In genomic region chr16:4718466-4718865, GRCh38 we compare ENCODE assay signal across 21 cellular contexts. TPM values are rescaled to one million over a fixed set of nuclear protein-coding genes. Genes with fewer than 3 reads are reported as not detected.
DNase-seq lines count a peak whose midpoint lies in the region; ATAC-seq and TF ChIP-seq lines count a peak whose summit lies in the region.
"Had no signal": no experiment of that assay in that cellular context is flagged by ENCODE, and none has a peak within 500 bp of the region (broad histone marks: within the 10 kb centered on the region; RNA-seq: fewer than 3 reads in every experiment).

No MANE protein-coding gene starts in this region.

- peak overlapping the region; percentile 87 for H3K27ac Mint-ChIP-seq in GM23338
- H3K27ac Mint-ChIP-seq in activated T-helper 17 cell treated with anti-CD3 and anti-CD28 coated beads, Interleukin-2, amount 50 U/mL, for 72 hours: peak overlapping the region; percentile 19

- H3K9me2 ChIP-seq in GM23338 (ENCODE audit: insufficient read depth) (no peaks in the 10 kb centered on the region), Karpas-422 (replicated peaks; ENCODE audit: insufficient read depth, low read length) (no peaks in the 10 kb centered on the region)

- no peaks in the 10 kb centered on the region for H3K9me3 Mint-ChIP-seq in GM23338
- H3K9me3 Mint-ChIP-seq in activated T-helper 17 cell treated with anti-CD3 and anti-CD28 coated beads, Interleukin-2, amount 50 U/mL, for 72 hours: no peaks in the 10 kb centered on the region

- TF ChIP-seq CTCF in GM23338 (conservative IDR thresholded peaks at IDR 0.05; ENCODE audit: low read depth in 2 of 2): no peak

- DNase-seq in GM23338 (ENCODE audit: low spot score) (peak; percentile 38), Karpas-422 (no peak), myocyte (ENCODE audit: low read depth) (peak; percentile 38), DMS79 treated with DMSO at 0.1 percent for 48 hours (lab: John Stamatoyannopoulos, UW) (no peak), GM19238 (ENCODE audit: insufficient read length, low spot score) (no peak)
- DNase-seq: DMS 273 treated with DMSO at 0.1 percent for 48 hours; GDM1; GM23248; NCI-H1105; NCI-H2081 treated with DMSO at 0.1 percent for 48 hours; NCI-H510A; NCI-H748 treated with DMSO at 0.1 percent for 48 hours; NK-92 treated with Interleukin-12 subunit alpha and Interleukin-12 subunit beta, amount 100 ng/mL, for 24 hours; T-helper 1 cell had no signal

- H3K4me1 Mint-ChIP-seq in GM23338: peaks cover 36% of the 10 kb centered on the region
- H3K4me1 Mint-ChIP-seq in activated T-helper 17 cell treated with anti-CD3 and anti-CD28 coated beads, Interleukin-2, amount 50 U/mL, for 72 hours: no peaks in the 10 kb centered on the region

- no peak overlapping the region for H3K4me3 ChIP-seq in GM23338
- no peak overlapping the region; the same call in 1 of the 2 replicates for H3K4me3 ChIP-seq in Karpas-422 (ENCODE audit: low read length)
- H3K4me3 ChIP-seq: GM23248, K562 had no signal

- H3K27me3 ChIP-seq in GM23338 (ENCODE audit: insufficient read depth) (no peaks in the 10 kb centered on the region), Karpas-422 (ENCODE audit: low read length) (no peaks in the 10 kb centered on the region)

- H3F3A ChIP-seq in GM23338 (replicated peaks; ENCODE audit: low read depth): peaks cover 9% of the 10 kb centered on the region

- H3K36me3 ChIP-seq in GM23338 (ENCODE audit: insufficient read depth) (no peaks in the 10 kb centered on the region; the same call in 1 of the 2 replicates), Karpas-422 (ENCODE audit: insufficient read depth, low read length) (no peaks in the 10 kb centered on the region)

- H3K27ac ChIP-seq in GM23338 (ENCODE audit: low read depth): peak overlapping the region; percentile 87
- H3K27ac ChIP-seq in Karpas-422 (ENCODE audit: low read length): peak overlapping the region; percentile 69
- H3K27ac ChIP-seq: C4-2B, GM23248, HL-60 had no signal

- H3K79me2 ChIP-seq in GM23338 (replicated peaks; ENCODE audit: insufficient read depth): peaks cover 5% of the 10 kb centered on the region
- 0 out of 2 replicates have a peak, but pooled peaks cover 6% of the 10 kb centered on the region for H3K79me2 ChIP-seq in Karpas-422 (ENCODE audit: low read length)

- no peak overlapping the region for H2AFZ ChIP-seq in GM23338
- H2AFZ ChIP-seq in Karpas-422 (ENCODE audit: low read length): no peak overlapping the region
- H2AFZ ChIP-seq: GM23248 had no signal

- peaks cover 6% of the 10 kb centered on the region for H3K27me3 Mint-ChIP-seq in GM23338 (ENCODE audit: insufficient read depth, low read depth, poor library complexity)
- H3K27me3 Mint-ChIP-seq in activated T-helper 17 cell treated with anti-CD3 and anti-CD28 coated beads, Interleukin-2, amount 50 U/mL, for 72 hours: no peaks in the 10 kb centered on the region

- peaks cover 26% of the 10 kb centered on the region for H3K4me1 ChIP-seq in GM23338 (ENCODE audit: insufficient read depth)
- peaks cover 14% of the 10 kb centered on the region for H3K4me1 ChIP-seq in Karpas-422 (ENCODE audit: low read length)

- no peak overlapping the region for H3K4me3 Mint-ChIP-seq in GM23338
- no peak overlapping the region for H3K4me3 Mint-ChIP-seq in activated T-helper 17 cell treated with anti-CD3 and anti-CD28 coated beads, Interleukin-2, amount 50 U/mL, for 72 hours

- H3K36me3 Mint-ChIP-seq in GM23338 (ENCODE audit: low read depth): peaks cover 35% of the 10 kb centered on the region; the same call in 2 of the 3 replicates
- H3K36me3 Mint-ChIP-seq in activated T-helper 17 cell treated with anti-CD3 and anti-CD28 coated beads, Interleukin-2, amount 50 U/mL, for 72 hours (ENCODE audit: low read depth): peaks cover 43% of the 10 kb centered on the region

- ATAC-seq in GM23338: no peak; the same call in 2 of the 3 replicates
- no peak for ATAC-seq in activated T-helper 17 cell treated with anti-CD3 and anti-CD28 coated beads, Interleukin-2, amount 50 U/mL, for 72 hours (replicated peaks)
- ATAC-seq in HG02981 (IDR thresholded peaks at IDR 0.05; ENCODE audit: unreplicated experiment): no peak
- ATAC-seq in GM21737 (IDR thresholded peaks at IDR 0.05; ENCODE audit: unreplicated experiment): no peak
- ATAC-seq: K562 had no signal

- H3K9ac ChIP-seq in Karpas-422 (ENCODE audit: low read length): no peak overlapping the region
- H3K9ac ChIP-seq: GM23248 had no signal

- H3K4me2 ChIP-seq in GM23338 (peak overlapping the region; percentile 58), Karpas-422 (ENCODE audit: low read depth, low read length, poor library complexity, severe bottlenecking) (peak overlapping the region; percentile 40)

- no peaks in the 10 kb centered on the region for H3K9me3 ChIP-seq in Karpas-422 (ENCODE audit: low read length)

- no peaks in the 10 kb centered on the region for H4K20me1 ChIP-seq in GM23338 (replicated peaks; ENCODE audit: insufficient read depth)
- no peaks in the 10 kb centered on the region for H4K20me1 ChIP-seq in Karpas-422 (ENCODE audit: insufficient read depth, low read depth, low read length)

RNA-seq across cellular contexts. Expression of gene ANKS3, which starts 15.6 kb away (rescaled TPM):
- total RNA-seq in GM23338 (2014; rRNA removed; shearing (Covaris generic)): 19.1 and 24.9 TPM in 2 replicates
- polyA plus RNA-seq in GM23338 (2016; fragmentation: Nextera tagmentation; extraction: Ambion mirVana): 17.9 and 22.5 TPM in 2 replicates
- total RNA-seq in Karpas-422 (2014; rRNA removed; shearing (Covaris generic); ENCODE audit: low replicate concordance): 6.4 and 16.8 TPM in 2 replicates
- total RNA-seq in activated T-helper 17 cell treated with anti-CD3 and anti-CD28 coated beads, Interleukin-2, amount 50 U/mL, for 72 hours: 10 to 100 TPM; 14.0 to 15.7 TPM
- 16.8 and 18.0 TPM in 2 replicates for total RNA-seq in myocyte
- polyA plus RNA-seq in myocyte (2012): 19.0 TPM

RNA-seq across cellular contexts. Expression of gene DNAAF8, which starts 15.9 kb away (rescaled TPM):
- total RNA-seq in GM23338 (2014; rRNA removed; shearing (Covaris generic)): 1.3 TPM in 1 of 2 replicates, not detected in the other
- polyA plus RNA-seq in GM23338 (2016; fragmentation: Nextera tagmentation; extraction: Ambion mirVana): 0.34 TPM in 1 of 2 replicates, not detected in the other
- 0.22 and 3.7 TPM in 2 replicates for total RNA-seq in Karpas-422 (2014; rRNA removed; shearing (Covaris generic); ENCODE audit: low replicate concordance)
- not detected for total RNA-seq in activated T-helper 17 cell treated with anti-CD3 and anti-CD28 coated beads, Interleukin-2, amount 50 U/mL, for 72 hours
- 0.91 and 1.1 TPM in 2 replicates for total RNA-seq in myocyte
- polyA plus RNA-seq in myocyte (2012): 3.5 TPM
- total RNA-seq: HT1080, K562 had no signal

RNA-seq across cellular contexts. Expression of gene NUDT16L1, which starts 25.1 kb away (rescaled TPM):
- 65.1 and 80.4 TPM in 2 replicates for total RNA-seq in GM23338 (2014; rRNA removed; shearing (Covaris generic))
- 37.1 and 39.0 TPM in 2 replicates for polyA plus RNA-seq in GM23338 (2016; fragmentation: Nextera tagmentation; extraction: Ambion mirVana)
- total RNA-seq in Karpas-422 (2014; rRNA removed; shearing (Covaris generic); ENCODE audit: low replicate concordance): 24.0 and 53.9 TPM in 2 replicates
- 10 to 100 TPM; 16.8 to 28.7 TPM for total RNA-seq in activated T-helper 17 cell treated with anti-CD3 and anti-CD28 coated beads, Interleukin-2, amount 50 U/mL, for 72 hours
- 81.4 and 102 TPM in 2 replicates for total RNA-seq in myocyte
- polyA plus RNA-seq in myocyte (2012): 55.8 TPM

RNA-seq across cellular contexts. Expression of gene ZNF500, which starts 48.5 kb away (rescaled TPM):
- total RNA-seq in GM23338 (2014; rRNA removed; shearing (Covaris generic)): 12.1 and 15.3 TPM in 2 replicates
- 5.3 and 5.8 TPM in 2 replicates for polyA plus RNA-seq in GM23338 (2016; fragmentation: Nextera tagmentation; extraction: Ambion mirVana)
- total RNA-seq in Karpas-422 (2014; rRNA removed; shearing (Covaris generic); ENCODE audit: low replicate concordance): 4.9 and 11.9 TPM in 2 replicates
- 10 to 100 TPM in 1 of 2 donors, 1 to 10 TPM in 1; 9.7 to 12.5 TPM for total RNA-seq in activated T-helper 17 cell treated with anti-CD3 and anti-CD28 coated beads, Interleukin-2, amount 50 U/mL, for 72 hours
- 10.9 and 16.1 TPM in 2 replicates for total RNA-seq in myocyte
- polyA plus RNA-seq in myocyte (2012): 9.7 TPM

Comparison
In these comparisons a context has a peak if more than half of its experiments do, and no peak if none do; other contexts are left out.
1. DNase-seq: peak in GM23338 (single experiment) and myocyte (single experiment); none in Karpas-422 (single experiment), DMS79 treated with DMSO at 0.1 percent for 48 hours (single experiment) and GM19238 (single experiment).